ENCODE assay signal across 8 cellular contexts in genomic region chr2:216498418-216499413, GRCh38. TPM values are rescaled to one million over a fixed set of nuclear protein-coding genes. Genes with fewer than 3 reads are reported as not detected.
DNase-seq lines count a peak whose midpoint lies in the region; ATAC-seq, FAIRE-seq and TF ChIP-seq lines count a peak whose summit lies in the region.

RPL37A (plus strand) TSS chr2:216498844; CDS start chr2:216498875, 31 bp downstream.

- H3K4me3 ChIP-seq in GM12864 (ENCODE audit: low read depth, low read length) (peak within 1 kb of the TSS; percentile 68), pancreas (peak within 1 kb of the TSS; percentile 60 to 84 (median 66)), tibial artery (peak within 1 kb of the TSS; percentile 60 to 71)

- DNase-seq in GM12864 (ENCODE audit: low read depth) (peak; percentile 93), NCI-H1417 (lab: John Stamatoyannopoulos, UW) (peak; percentile 88 to 98 (median 93)), SW 1271 (lab: John Stamatoyannopoulos, UW) (peak; percentile 78 to 95), Right ventricle myocardium superior (peak; percentile 96), pancreas (peak; percentile 91 to 97 (median 93)), tibial artery (peak; percentile 93 to 94)
- DNase-seq in activated naive CD8-positive, alpha-beta T cell treated with anti-CD3 and anti-CD28 coated beads, Interleukin-2, amount 50 U/mL, for 16 hours (ENCODE audit: low read depth, low spot score): peak; percentile 69

- H3K9me3 ChIP-seq in pancreas: no peaks in the 10 kb centered on the region
- H3K9me3 ChIP-seq in tibial artery: no peaks in the 10 kb centered on the region

- H3K36me3 ChIP-seq in pancreas (peaks cover 0 to 37% (median 30%) of the 10 kb centered on the region in 3 donors), tibial artery (peaks cover 33 to 41% (median 40%) of the 10 kb centered on the region in 3 donors)

- H3K4me1 ChIP-seq in pancreas (peaks cover 9 to 33% (median 12%) of the 10 kb centered on the region in 3 donors), tibial artery (peaks cover 0 to 31% (median 26%) of the 10 kb centered on the region in 4 donors)

- intact Hi-C loops in Right ventricle myocardium superior (cut with DNase I) (no loop called here), pancreas (cut with DNase I) (no loop called here), tibial artery (cut with DNase I; ENCODE audit: low total_unique reads) (no loop called here)

- no peak for FAIRE-seq in pancreas (lab: Jason Lieb, UNC)

- ATAC-seq in HG02759 (IDR thresholded peaks at IDR 0.05; ENCODE audit: unreplicated experiment) (peak; percentile 89), Right ventricle myocardium superior (ENCODE audit: poor library complexity) (peak; percentile 98), pancreas (peak; percentile 96 to 98 (median 97))

- H3K27ac ChIP-seq in pancreas (peak within 1 kb of the TSS; percentile 29 to 76 (median 69)), tibial artery (peak within 1 kb of the TSS; percentile 77 to 80)

- TF ChIP-seq CTCF in GM12864 (IDR thresholded peaks at IDR 0.05; ENCODE audit: low read depth, low read length, missing control alignments) (no peak), pancreas (IDR thresholded peaks at IDR 0.05) (no peak), tibial artery (IDR thresholded peaks at IDR 0.05) (no peak)

- 1% methylated on average over 55 of the region's 55 CpGs for WGBS in pancreas, 2 donors

- H3K27me3 ChIP-seq in pancreas (no peaks in the 10 kb centered on the region), tibial artery (no peaks in the 10 kb centered on the region)

RNA-seq across cellular contexts. Expression of gene RPL37A, which starts in this region (rescaled TPM):
- total RNA-seq in Right ventricle myocardium superior (1,979 TPM), pancreas (1,000 to 10,000 TPM; 1,329 to 2,188 (median 1,510) TPM)
- 1,000 to 10,000 TPM; 1,646 to 2,596 TPM for polyA plus RNA-seq in pancreas

Comparison
In these comparisons a context has a peak if more than half of its experiments do, and no peak if none do; other contexts are left out.
1. Peak in every context shown above with its lines: DNase-seq, ATAC-seq, H3K4me3 ChIP-seq and H3K27ac ChIP-seq.